ENCODE assay signal across 8 cellular contexts in genomic region chr18:61635901-61636528, GRCh38.
DNase-seq lines count a peak whose midpoint lies in the region; ATAC-seq and TF ChIP-seq lines count a peak whose summit lies in the region.

No MANE protein-coding gene starts in this region.

- H3K4me1 ChIP-seq in mucosa of stomach (ENCODE audit: control insufficient read depth, insufficient read depth, low read length) (peaks cover 33% of the 10 kb centered on the region), thyroid gland (peaks cover 31 to 32% of the 10 kb centered on the region in 2 donors)

- peak; percentile 59 to 95 (median 73) for TF ChIP-seq CTCF in thyroid gland (IDR thresholded peaks at IDR 0.05)

- H3K27me3 ChIP-seq in mucosa of stomach (ENCODE audit: control insufficient read depth, insufficient read depth, low read length) (peaks cover 25% of the 10 kb centered on the region), thyroid gland (no peaks in the 10 kb centered on the region)

- H3K27me3 Mint-ChIP-seq in activated CD4-positive, alpha-beta T cell treated with anti-CD3 and anti-CD28 coated beads for 36 hours: peaks cover 8% of the 10 kb centered on the region

- WGBS in thyroid gland, 2 donors: 11 to 23% methylated on average over 7 of the region's 7 CpGs

- H3K4me1 Mint-ChIP-seq in activated CD4-positive, alpha-beta T cell treated with anti-CD3 and anti-CD28 coated beads for 36 hours: no peaks in the 10 kb centered on the region

- H3K27ac Mint-ChIP-seq in activated CD4-positive, alpha-beta T cell treated with anti-CD3 and anti-CD28 coated beads for 36 hours: no peak overlapping the region

- H3K9me3 ChIP-seq in mucosa of stomach (ENCODE audit: control insufficient read depth, low read length) (no peaks in the 10 kb centered on the region), thyroid gland (no peaks in the 10 kb centered on the region)

- peak overlapping the region; percentile 23 for H3K9ac ChIP-seq in mucosa of stomach (ENCODE audit: low read length)

- peak overlapping the region; percentile 3 to 69 (median 68) for H3K27ac ChIP-seq in thyroid gland

- H3K9me3 Mint-ChIP-seq in activated CD4-positive, alpha-beta T cell treated with anti-CD3 and anti-CD28 coated beads for 36 hours (ENCODE audit: low read depth): no peaks in the 10 kb centered on the region

- H3K36me3 ChIP-seq in mucosa of stomach (ENCODE audit: control insufficient read depth, insufficient read depth, low read length) (no peaks in the 10 kb centered on the region), thyroid gland (no peaks in the 10 kb centered on the region)

- CTCF ChIA-PET in activated CD4-positive, alpha-beta T cell treated with anti-CD3 and anti-CD28 coated beads for 36 hours (lab: Charles Lee): interaction anchor here (0.7 to 2.6 kb wide), 10 partner anchors 10 to 1648 kb away, joined by 3 to 26 read pairs (median 4); no protein-coding TSS in a partner anchor

- POLR2A ChIA-PET in activated CD4-positive, alpha-beta T cell treated with anti-CD3 and anti-CD28 coated beads for 36 hours (lab: Charles Lee): interaction anchor here (0.5 kb wide), 1 partner anchor 260 kb away, joined by 6 read pairs; no protein-coding TSS in a partner anchor

- TF ChIP-seq POLR2A in erythroblast (IDR thresholded peaks at IDR 0.05; ENCODE audit: low read length) (no peak), thyroid gland (IDR thresholded peaks at IDR 0.05) (no peak)

- H3K4me3 Mint-ChIP-seq in activated CD4-positive, alpha-beta T cell treated with anti-CD3 and anti-CD28 coated beads for 36 hours: no peak overlapping the region

- DNase-seq in AG20443 (ENCODE audit: low spot score) (peak; percentile 66), NCI-H1694 (lab: John Stamatoyannopoulos, UW) (peak; percentile 38), erythroblast (lab: John Stamatoyannopoulos, UW) (peak; percentile 48 to 70), thyroid gland (peak; percentile 66 to 68)
- DNase-seq in activated CD4-positive, alpha-beta T cell treated with anti-CD3 and anti-CD28 coated beads for 36 hours: peak; percentile 65

- H3K4me3 ChIP-seq in mucosa of stomach (ENCODE audit: low read length) (no peak overlapping the region), thyroid gland (replicated peaks in 1 of 3) (no peak overlapping the region)

- no peaks in the 10 kb centered on the region for H3K36me3 Mint-ChIP-seq in activated CD4-positive, alpha-beta T cell treated with anti-CD3 and anti-CD28 coated beads for 36 hours (ENCODE audit: low read depth)

- peak; percentile 63 for ATAC-seq in GM21529 (IDR thresholded peaks at IDR 0.05; ENCODE audit: unreplicated experiment)
- ATAC-seq in activated CD4-positive, alpha-beta T cell treated with anti-CD3 and anti-CD28 coated beads for 36 hours: peak; percentile 60
- ATAC-seq in HG03565 (IDR thresholded peaks at IDR 0.05; ENCODE audit: unreplicated experiment): no peak

- intact Hi-C loops in activated CD4-positive, alpha-beta T cell treated with anti-CD3 and anti-CD28 coated beads for 36 hours (cut with DNase I, micrococcal nuclease): loop anchor here (1.0 to 10.0 kb wide), 3 partner anchors 259 to 495 kb away; partner anchors contain the start of gene RNF152 (in 1 of the 2)
- intact Hi-C loops in thyroid gland (cut with DNase I): loop anchor here (2.0 to 10.0 kb wide), 2 partner anchors 51 to 265 kb away; no protein-coding TSS in a partner anchor
